Comparison of ENCODE assay signal across 1 cellular context in the genomic region with DNA sequence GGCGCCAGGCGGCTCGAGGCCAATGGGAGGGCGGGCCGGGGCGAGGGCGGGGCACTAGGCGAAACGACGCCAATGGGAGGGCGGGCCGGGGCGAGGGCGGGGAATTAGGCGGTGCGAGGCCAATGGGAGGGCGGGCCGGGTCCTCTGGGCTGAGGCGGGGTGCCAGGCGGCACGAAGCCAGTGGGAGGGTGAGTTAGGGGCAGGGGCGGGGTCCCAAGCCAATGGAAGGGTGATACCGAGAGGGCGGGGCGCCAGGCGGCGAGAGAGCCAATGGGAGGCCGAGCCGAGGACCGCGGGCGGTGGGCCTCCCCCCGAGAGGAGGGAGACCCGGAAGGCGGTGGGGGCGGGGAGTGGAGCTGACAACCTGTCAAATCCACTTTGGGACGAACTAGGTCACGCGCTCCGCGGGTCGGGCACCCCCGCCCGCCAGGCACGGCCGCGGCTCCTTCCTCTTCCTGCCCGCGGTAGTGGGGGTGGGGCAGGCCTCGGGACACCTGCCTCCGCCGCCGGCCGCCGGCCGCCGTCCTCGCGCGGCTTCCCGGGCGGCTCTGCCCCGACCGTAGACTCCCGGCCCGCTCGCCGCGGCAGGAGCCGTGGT.
TF ChIP-seq lines count a peak whose summit lies in the region.

No MANE protein-coding gene starts in this region.

TF ChIP-seq in K562, 482 proteins besides CTCF, POLR2A, EP300 and RAD21 (continued from another document and continues in another):
- TF ChIP-seq ZNF316 (IDR thresholded peaks at IDR 0.05) = no peak
- TF ChIP-seq ZSCAN32 (CRISPR knock-in tag; IDR thresholded peaks at IDR 0.05) = no peak; the same call in 1 of the 2 replicates
- no peak for TF ChIP-seq ZNF551 (CRISPR knock-in tag; IDR thresholded peaks at IDR 0.05)
- TF ChIP-seq, protein P1, sequence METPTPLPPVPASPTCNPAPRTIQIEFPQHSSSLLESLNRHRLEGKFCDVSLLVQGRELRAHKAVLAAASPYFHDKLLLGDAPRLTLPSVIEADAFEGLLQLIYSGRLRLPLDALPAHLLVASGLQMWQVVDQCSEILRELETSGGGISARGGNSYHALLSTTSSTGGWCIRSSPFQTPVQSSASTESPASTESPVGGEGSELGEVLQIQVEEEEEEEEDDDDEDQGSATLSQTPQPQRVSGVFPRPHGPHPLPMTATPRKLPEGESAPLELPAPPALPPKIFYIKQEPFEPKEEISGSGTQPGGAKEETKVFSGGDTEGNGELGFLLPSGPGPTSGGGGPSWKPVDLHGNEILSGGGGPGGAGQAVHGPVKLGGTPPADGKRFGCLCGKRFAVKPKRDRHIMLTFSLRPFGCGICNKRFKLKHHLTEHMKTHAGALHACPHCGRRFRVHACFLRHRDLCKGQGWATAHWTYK (CRISPR knock-in tag; IDR thresholded peaks at IDR 0.05) = 0 out of 2 replicates have a peak, but pooled peaks have one; percentile 88
- TF ChIP-seq HLTF (IDR thresholded peaks at IDR 0.05) = no peak
- TF ChIP-seq YBX1 (IDR thresholded peaks at IDR 0.05) = no peak
- TF ChIP-seq CBFB (CRISPR knock-in tag; IDR thresholded peaks at IDR 0.05) = no peak
- TF ChIP-seq, protein P2, sequence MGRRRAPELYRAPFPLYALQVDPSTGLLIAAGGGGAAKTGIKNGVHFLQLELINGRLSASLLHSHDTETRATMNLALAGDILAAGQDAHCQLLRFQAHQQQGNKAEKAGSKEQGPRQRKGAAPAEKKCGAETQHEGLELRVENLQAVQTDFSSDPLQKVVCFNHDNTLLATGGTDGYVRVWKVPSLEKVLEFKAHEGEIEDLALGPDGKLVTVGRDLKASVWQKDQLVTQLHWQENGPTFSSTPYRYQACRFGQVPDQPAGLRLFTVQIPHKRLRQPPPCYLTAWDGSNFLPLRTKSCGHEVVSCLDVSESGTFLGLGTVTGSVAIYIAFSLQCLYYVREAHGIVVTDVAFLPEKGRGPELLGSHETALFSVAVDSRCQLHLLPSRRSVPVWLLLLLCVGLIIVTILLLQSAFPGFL (CRISPR knock-in tag; IDR thresholded peaks at IDR 0.05) = no peak
- TF ChIP-seq ZNF23 (CRISPR knock-in tag; IDR thresholded peaks at IDR 0.05) = no peak
- no peak for TF ChIP-seq RBM34 (IDR thresholded peaks at IDR 0.05; ENCODE audit: borderline replicate concordance, insufficient read depth, low read length)
- peak; percentile 99 for TF ChIP-seq CCNT2 (IDR thresholded peaks at IDR 0.05; ENCODE audit: borderline replicate concordance, extremely low read depth, insufficient read length, low read depth, low read length)
- TF ChIP-seq MIER1 (IDR thresholded peaks at IDR 0.05; ENCODE audit: low read depth) = no peak
- TF ChIP-seq ZNF324 (CRISPR knock-in tag; IDR thresholded peaks at IDR 0.05) = no peak
- no peak for TF ChIP-seq TGIF2 (CRISPR knock-in tag; IDR thresholded peaks at IDR 0.05)
- TF ChIP-seq CREM (IDR thresholded peaks at IDR 0.05; ENCODE audit: low read depth) = peak; percentile 79
- no peak for TF ChIP-seq FOXK2 (conservative IDR thresholded peaks at IDR 0.05 in 1 of 2, IDR thresholded peaks at IDR 0.05 in 1 of 2; ENCODE audit: low read depth in 2 of 2)
- TF ChIP-seq, protein P3, sequence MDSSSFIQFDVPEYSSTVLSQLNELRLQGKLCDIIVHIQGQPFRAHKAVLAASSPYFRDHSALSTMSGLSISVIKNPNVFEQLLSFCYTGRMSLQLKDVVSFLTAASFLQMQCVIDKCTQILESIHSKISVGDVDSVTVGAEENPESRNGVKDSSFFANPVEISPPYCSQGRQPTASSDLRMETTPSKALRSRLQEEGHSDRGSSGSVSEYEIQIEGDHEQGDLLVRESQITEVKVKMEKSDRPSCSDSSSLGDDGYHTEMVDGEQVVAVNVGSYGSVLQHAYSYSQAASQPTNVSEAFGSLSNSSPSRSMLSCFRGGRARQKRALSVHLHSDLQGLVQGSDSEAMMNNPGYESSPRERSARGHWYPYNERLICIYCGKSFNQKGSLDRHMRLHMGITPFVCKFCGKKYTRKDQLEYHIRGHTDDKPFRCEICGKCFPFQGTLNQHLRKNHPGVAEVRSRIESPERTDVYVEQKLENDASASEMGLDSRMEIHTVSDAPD (CRISPR knock-in tag; IDR thresholded peaks at IDR 0.05) = no peak
- peak; percentile 93 for TF ChIP-seq POLR2H (tag; IDR thresholded peaks at IDR 0.05; ENCODE audit: low read depth)
- no peak for TF ChIP-seq CHAMP1 (IDR thresholded peaks at IDR 0.05)
- no peak for TF ChIP-seq ZNF311 (CRISPR knock-in tag; IDR thresholded peaks at IDR 0.05)
- TF ChIP-seq NR4A1 (CRISPR knock-in tag; IDR thresholded peaks at IDR 0.05) = no peak; the same call in 1 of the 2 replicates
- no peak for TF ChIP-seq NR4A1 (tag; IDR thresholded peaks at IDR 0.05)
- no peak for TF ChIP-seq SMAD4 (CRISPR knock-in tag; conservative IDR thresholded peaks at IDR 0.05)
- no peak for TF ChIP-seq CBX5 (IDR thresholded peaks at IDR 0.05; ENCODE audit: borderline replicate concordance, low read depth)
- TF ChIP-seq TAF15 (IDR thresholded peaks at IDR 0.05; ENCODE audit: low read depth, low read length) = no peak
- TF ChIP-seq ZNF175 (CRISPR knock-in tag; IDR thresholded peaks at IDR 0.05; ENCODE audit: low read depth) = no peak; the same call in 1 of the 2 replicates
- no peak for TF ChIP-seq AFF1 (IDR thresholded peaks at IDR 0.05; ENCODE audit: low read depth in 1 of 2, partially characterized antibody in 2 of 2)
- no peak for TF ChIP-seq CREBBP (IDR thresholded peaks at IDR 0.05; ENCODE audit: low read depth, low read length)
- TF ChIP-seq FOXK1 (CRISPR knock-in tag; IDR thresholded peaks at IDR 0.05; ENCODE audit: borderline replicate concordance) = no peak
- TF ChIP-seq, protein P4, sequence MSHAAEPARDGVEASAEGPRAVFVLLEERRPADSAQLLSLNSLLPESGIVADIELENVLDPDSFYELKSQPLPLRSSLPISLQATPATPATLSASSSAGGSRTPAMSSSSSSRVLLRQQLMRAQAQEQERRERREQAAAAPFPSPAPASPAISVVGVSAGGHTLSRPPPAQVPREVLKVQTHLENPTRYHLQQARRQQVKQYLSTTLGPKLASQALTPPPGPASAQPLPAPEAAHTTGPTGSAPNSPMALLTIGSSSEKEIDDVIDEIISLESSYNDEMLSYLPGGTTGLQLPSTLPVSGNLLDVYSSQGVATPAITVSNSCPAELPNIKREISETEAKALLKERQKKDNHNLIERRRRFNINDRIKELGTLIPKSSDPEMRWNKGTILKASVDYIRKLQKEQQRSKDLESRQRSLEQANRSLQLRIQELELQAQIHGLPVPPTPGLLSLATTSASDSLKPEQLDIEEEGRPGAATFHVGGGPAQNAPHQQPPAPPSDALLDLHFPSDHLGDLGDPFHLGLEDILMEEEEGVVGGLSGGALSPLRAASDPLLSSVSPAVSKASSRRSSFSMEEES (CRISPR knock-in tag; IDR thresholded peaks at IDR 0.05) = peak; percentile 85
- TF ChIP-seq SIX5 (IDR thresholded peaks at IDR 0.05; ENCODE audit: borderline replicate concordance in 1 of 2, insufficient read depth in 1 of 2, low read depth in 1 of 2, low read length in 2 of 2) = no peak
- no peak for TF ChIP-seq NFIC (IDR thresholded peaks at IDR 0.05)
- TF ChIP-seq NBN (IDR thresholded peaks at IDR 0.05; ENCODE audit: low read depth) = no peak
- peak; percentile 55; the same call in 1 of the 2 replicates for TF ChIP-seq ZNF24 (IDR thresholded peaks at IDR 0.05)
- TF ChIP-seq BDP1 (IDR thresholded peaks at IDR 0.05; ENCODE audit: insufficient read depth, insufficient read length) = no peak
- TF ChIP-seq SAFB2 (IDR thresholded peaks at IDR 0.05; ENCODE audit: borderline replicate concordance, low read depth, low read length, severe bottlenecking) = no peak
- no peak for TF ChIP-seq SRSF3 (IDR thresholded peaks at IDR 0.05; ENCODE audit: insufficient read depth, low read length)
- TF ChIP-seq JUNB (CRISPR knock-in tag; conservative IDR thresholded peaks at IDR 0.05) = no peak
- TF ChIP-seq HDAC2 (IDR thresholded peaks at IDR 0.05) = no peak
- peak; percentile 61; the same call in 1 of the 2 replicates for TF ChIP-seq RAD51 (IDR thresholded peaks at IDR 0.05; ENCODE audit: borderline replicate concordance, low read depth)
- TF ChIP-seq POLR2AphosphoS5 (IDR thresholded peaks at IDR 0.05; ENCODE audit: control insufficient read depth, insufficient read depth, low read depth, low read length) = peak; percentile 67; the same call in 1 of the 2 replicates
- TF ChIP-seq DDX20 (tag; IDR thresholded peaks at IDR 0.05; ENCODE audit: low read depth) = no peak
- TF ChIP-seq RBM25 (IDR thresholded peaks at IDR 0.05; ENCODE audit: low read depth, low read length, severe bottlenecking) = peak; percentile 2
- TF ChIP-seq BRD9 (IDR thresholded peaks at IDR 0.05; ENCODE audit: low read depth, partially characterized antibody) = no peak
- no peak for TF ChIP-seq RBFOX2 (IDR thresholded peaks at IDR 0.05; ENCODE audit: low read depth, low read length)
- peak; percentile 84; the same call in 1 of the 2 replicates for TF ChIP-seq ARID3B (CRISPR knock-in tag; IDR thresholded peaks at IDR 0.05; ENCODE audit: borderline replicate concordance)
- no peak; the same call in 1 of the 2 replicates for TF ChIP-seq SIN3B (IDR thresholded peaks at IDR 0.05; ENCODE audit: low read depth)
- no peak for TF ChIP-seq KAT8 (IDR thresholded peaks at IDR 0.05; ENCODE audit: low read depth)
- no peak for TF ChIP-seq PHB2 (IDR thresholded peaks at IDR 0.05; ENCODE audit: low read depth)
- TF ChIP-seq DACH1 (IDR thresholded peaks at IDR 0.05; ENCODE audit: partially characterized antibody) = no peak
- TF ChIP-seq ELF2 (CRISPR knock-in tag; IDR thresholded peaks at IDR 0.05) = peak; percentile 93
- no peak for TF ChIP-seq PHF21A (IDR thresholded peaks at IDR 0.05; ENCODE audit: borderline replicate concordance, low read depth)
- TF ChIP-seq ZBED1 (IDR thresholded peaks at IDR 0.05) = peak; percentile 10; the same call in 1 of the 2 replicates
- TF ChIP-seq ZNF584 (CRISPR knock-in tag; IDR thresholded peaks at IDR 0.05; ENCODE audit: low read depth) = no peak
- peak; percentile 98 for TF ChIP-seq MEIS2 (IDR thresholded peaks at IDR 0.05; ENCODE audit: partially characterized antibody)
- TF ChIP-seq EHMT2 (IDR thresholded peaks at IDR 0.05) = no peak
- no peak for TF ChIP-seq TSC22D4 (tag; IDR thresholded peaks at IDR 0.05)
- TF ChIP-seq, protein P5, sequence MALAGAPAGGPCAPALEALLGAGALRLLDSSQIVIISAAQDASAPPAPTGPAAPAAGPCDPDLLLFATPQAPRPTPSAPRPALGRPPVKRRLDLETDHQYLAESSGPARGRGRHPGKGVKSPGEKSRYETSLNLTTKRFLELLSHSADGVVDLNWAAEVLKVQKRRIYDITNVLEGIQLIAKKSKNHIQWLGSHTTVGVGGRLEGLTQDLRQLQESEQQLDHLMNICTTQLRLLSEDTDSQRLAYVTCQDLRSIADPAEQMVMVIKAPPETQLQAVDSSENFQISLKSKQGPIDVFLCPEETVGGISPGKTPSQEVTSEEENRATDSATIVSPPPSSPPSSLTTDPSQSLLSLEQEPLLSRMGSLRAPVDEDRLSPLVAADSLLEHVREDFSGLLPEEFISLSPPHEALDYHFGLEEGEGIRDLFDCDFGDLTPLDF (CRISPR knock-in tag; IDR thresholded peaks at IDR 0.05) = no peak; the same call in 1 of the 2 replicates
- no peak for TF ChIP-seq PHF8 (IDR thresholded peaks at IDR 0.05; ENCODE audit: borderline replicate concordance, low read length)
